ENCODE assay signal across 8 cellular contexts in genomic region chr5:139635191-139635590, GRCh38. TPM values are rescaled to one million over a fixed set of nuclear protein-coding genes. Genes with fewer than 3 reads are reported as not detected.
DNase-seq lines count a peak whose midpoint lies in the region; ATAC-seq and TF ChIP-seq lines count a peak whose summit lies in the region.
"Had no signal": no experiment of that assay in that cellular context is flagged by ENCODE, and none has a peak within 500 bp of the region (broad histone marks: within the 10 kb centered on the region; RNA-seq: fewer than 3 reads in every experiment).

No MANE protein-coding gene starts in this region.

- peaks cover 35 to 41% of the 10 kb centered on the region in 2 donors for H3K4me1 Mint-ChIP-seq in effector memory CD8-positive, alpha-beta T cell (ENCODE audit: low read depth in 2 of 2)

- H2AFZ ChIP-seq in DND-41 (ENCODE audit: low read depth, low read length) = no peak overlapping the region

- peaks cover 25% of the 10 kb centered on the region for H3K36me3 Mint-ChIP-seq in effector memory CD8-positive, alpha-beta T cell (ENCODE audit: insufficient read depth)

- peak overlapping the region; percentile 86 to 90 for H3K27ac Mint-ChIP-seq in effector memory CD8-positive, alpha-beta T cell

- H3K4me1 ChIP-seq in DND-41 (ENCODE audit: insufficient read depth, low read length) = peaks cover 47% of the 10 kb centered on the region
- peaks cover 14 to 41% (median 27%) of the 10 kb centered on the region in 4 donors for H3K4me1 ChIP-seq in Peyer's patch
- peaks cover 0 to 39% (median 32%) of the 10 kb centered on the region in 4 donors for H3K4me1 ChIP-seq in sigmoid colon

- H3K9me3 ChIP-seq in DND-41 (ENCODE audit: insufficient read depth, low read length, severe bottlenecking) (no peaks in the 10 kb centered on the region), Peyer's patch (no peaks in the 10 kb centered on the region), sigmoid colon (no peaks in the 10 kb centered on the region)
- H3K9me3 ChIP-seq: SJCRH30 had no signal

- no peaks in the 10 kb centered on the region for H3K27me3 Mint-ChIP-seq in effector memory CD8-positive, alpha-beta T cell

- H3K27ac ChIP-seq in DND-41 (ENCODE audit: low read length) (peak overlapping the region; percentile 94), Peyer's patch (peak overlapping the region; percentile 83 to 91 (median 88)), sigmoid colon (peak overlapping the region in 1 of 4 donors; percentile 83)

- no peak for TF ChIP-seq CTCF in DND-41 (IDR thresholded peaks at IDR 0.05; ENCODE audit: borderline replicate concordance, extremely low read depth, low read length, poor library complexity, severe bottlenecking)
- no peak for TF ChIP-seq CTCF in Peyer's patch (IDR thresholded peaks at IDR 0.05)
- no peak for TF ChIP-seq CTCF in sigmoid colon (IDR thresholded peaks at IDR 0.05)

- peaks cover 6% of the 10 kb centered on the region; the same call in 1 of the 2 replicates for H3K36me3 ChIP-seq in DND-41 (ENCODE audit: insufficient read depth, low read length)
- no peaks in the 10 kb centered on the region for H3K36me3 ChIP-seq in Peyer's patch
- H3K36me3 ChIP-seq in sigmoid colon = peaks cover 0 to 3% (median 0%) of the 10 kb centered on the region in 4 donors
- H3K36me3 ChIP-seq: SJCRH30 had no signal

- H3K27me3 ChIP-seq in DND-41 (ENCODE audit: insufficient read depth, low read length, poor library complexity) = no peaks in the 10 kb centered on the region
- no peaks in the 10 kb centered on the region for H3K27me3 ChIP-seq in Peyer's patch
- H3K27me3 ChIP-seq in sigmoid colon = no peaks in the 10 kb centered on the region
- H3K27me3 ChIP-seq: SJCRH30 had no signal

- no peaks in the 10 kb centered on the region for H3K9me3 Mint-ChIP-seq in effector memory CD8-positive, alpha-beta T cell

- intact Hi-C loops in sigmoid colon (cut with DNase I) = no loop called here

- DNase-seq in DND-41 (no peak), Peyer's patch (peak in 1 of 3 donors; percentile 41), sigmoid colon (peak; percentile 38), SHP77 treated with DMSO at 0.1 percent for 48 hours (lab: John Stamatoyannopoulos, UW) (no peak), CD1c-positive myeloid dendritic cell (ENCODE audit: extremely low spot score) (no peak)
- DNase-seq in effector memory CD8-positive, alpha-beta T cell = no peak

- peak overlapping the region; percentile 44; the same call in 1 of the 2 replicates for H3K4me2 ChIP-seq in DND-41 (ENCODE audit: insufficient read depth, low read length)

- H3K4me3 Mint-ChIP-seq in effector memory CD8-positive, alpha-beta T cell = peak overlapping the region; percentile 68 to 74

- H3K9ac ChIP-seq in DND-41 (ENCODE audit: low read depth, low read length) = peak overlapping the region; percentile 52

- 47 to 68% methylated on average over 1 of the region's 1 CpG for WGBS in sigmoid colon, 2 donors

- TF ChIP-seq EP300 in sigmoid colon (IDR thresholded peaks at IDR 0.05) = no peak

- H3K4me3 ChIP-seq in DND-41 (ENCODE audit: low read depth in 1 of 2, low read length in 2 of 2) = peak overlapping the region in 1 of 2 experiments; percentile 9; a peak in 1 of 4 replicates
- no peak overlapping the region for H3K4me3 ChIP-seq in Peyer's patch
- no peak overlapping the region for H3K4me3 ChIP-seq in sigmoid colon
- H3K4me3 ChIP-seq: SJCRH30 had no signal

- peaks cover 3% of the 10 kb centered on the region for H3K79me2 ChIP-seq in DND-41 (ENCODE audit: insufficient read depth, low read length)

- H4K20me1 ChIP-seq in DND-41 (ENCODE audit: insufficient read depth, low read length) = peaks cover 7% of the 10 kb centered on the region

- ATAC-seq in DND-41 (ENCODE audit: insufficient read depth, low read depth) (no peak), HG02852 (IDR thresholded peaks at IDR 0.05; ENCODE audit: unreplicated experiment) (no peak)
- ATAC-seq in effector memory CD8-positive, alpha-beta T cell (replicated peaks) = no peak

- no peak for TF ChIP-seq POLR2A in Peyer's patch (IDR thresholded peaks at IDR 0.05)
- TF ChIP-seq POLR2A in sigmoid colon (IDR thresholded peaks at IDR 0.05) = no peak

RNA-seq across cellular contexts. Expression of gene CXXC5, which starts 13.0 kb away (rescaled TPM):
- total RNA-seq in Peyer's patch = 10 to 100 TPM; 21.7 to 49.5 (median 30.9) TPM
- total RNA-seq in sigmoid colon = 10 to 100 TPM; 16.7 to 25.3 (median 18.5) TPM
- 10 to 100 TPM; 15.7 to 30.0 (median 28.1) TPM for polyA plus RNA-seq in sigmoid colon
